Comparison of ENCODE assay signal across 8 cellular contexts in genomic region chr18:63367241-63367953, GRCh38. TPM values are rescaled to one million over a fixed set of nuclear protein-coding genes. Genes with fewer than 3 reads are reported as not detected.
A peak's percentile ranks its signal among the peaks of the same experiment; 100 is the strongest.
DNase-seq lines count a peak whose midpoint lies in the region; ATAC-seq and TF ChIP-seq lines count a peak whose summit lies in the region.

No MANE protein-coding gene starts in this region.

- peak overlapping the region; percentile 98 for H3K18ac ChIP-seq in mesendoderm (ENCODE audit: low read length)

- H3K4me1 ChIP-seq in Caco-2 (no peaks in the 10 kb centered on the region), endodermal cell (ENCODE audit: control insufficient read depth, insufficient read depth, low read length) (peaks cover 3% of the 10 kb centered on the region), mesendoderm (ENCODE audit: control insufficient read depth, low read depth, low read length) (no peaks in the 10 kb centered on the region)

- peaks cover 3% of the 10 kb centered on the region for H3K79me1 ChIP-seq in mesendoderm (ENCODE audit: low read length)

- TSS peak; percentile 71 for BruUV-seq in Caco-2 (replicated peaks; lab: Mats Ljungman, UMichigan)

- peak overlapping the region; percentile 56 for H3K4me2 ChIP-seq in mesendoderm (ENCODE audit: low read length)

- no peak overlapping the region for H3K27ac Mint-ChIP-seq in Caco-2 (ENCODE audit: unreplicated experiment)
- peak overlapping the region; percentile 76 for H3K27ac Mint-ChIP-seq in endodermal cell

- H3K9ac ChIP-seq in endodermal cell (ENCODE audit: extremely low read depth, low read length, poor library complexity, severe bottlenecking) (peak overlapping the region; percentile 59), mesendoderm (ENCODE audit: low read length) (peak overlapping the region; percentile 85)

- H3K4ac ChIP-seq in mesendoderm (ENCODE audit: low read depth, low read length), result peak overlapping the region; percentile 91

- H2BK5ac ChIP-seq in mesendoderm (ENCODE audit: low read length), result peak overlapping the region; percentile 90

- no peaks in the 10 kb centered on the region for H3K36me3 Mint-ChIP-seq in Caco-2 (ENCODE audit: insufficient read depth, unreplicated experiment)
- peaks cover 10% of the 10 kb centered on the region for H3K36me3 Mint-ChIP-seq in endodermal cell (ENCODE audit: low read depth)

- H3K27me3 Mint-ChIP-seq in Caco-2 (ENCODE audit: insufficient read depth, unreplicated experiment) (no peaks in the 10 kb centered on the region), endodermal cell (ENCODE audit: insufficient read depth) (no peaks in the 10 kb centered on the region)

- intact Hi-C loops in Caco-2 (cut with micrococcal nuclease; ENCODE audit: unreplicated experiment), result loop anchor here (1.0 kb wide), 1 partner anchor 55 kb away; the partner anchor contains the start of gene VPS4B

- H3K9me3 Mint-ChIP-seq in Caco-2 (ENCODE audit: unreplicated experiment), result no peaks in the 10 kb centered on the region
- peaks cover 17% of the 10 kb centered on the region for H3K9me3 Mint-ChIP-seq in endodermal cell

- H3K4me1 Mint-ChIP-seq in Caco-2 (ENCODE audit: low read depth, unreplicated experiment), result no peaks in the 10 kb centered on the region
- peaks cover 8% of the 10 kb centered on the region for H3K4me1 Mint-ChIP-seq in endodermal cell

- H4K5ac ChIP-seq in mesendoderm (ENCODE audit: low read length), result no peak overlapping the region

- H3K4me3 ChIP-seq in Caco-2 (ENCODE audit: low read depth, low read length) (peak overlapping the region; percentile 46), endodermal cell (ENCODE audit: low read length) (peak overlapping the region; percentile 94), mesendoderm (ENCODE audit: low read length) (peak overlapping the region; percentile 63)

- DNase-seq in Caco-2 (peak; percentile 93 to 94), HT1080 (ENCODE audit: low read depth) (peak; percentile 98), NOMO-1 treated with dmso at 0.1 percent for 144 hours (lab: John Stamatoyannopoulos, UW; ENCODE audit: unreplicated experiment) (peak; percentile 96), endodermal cell (peak; percentile 97), mesendoderm (peak; percentile 98)
- peak; percentile 38 for DNase-seq in activated CD8-positive, alpha-beta memory T cell treated with anti-CD3 and anti-CD28 coated beads, Interleukin-2, amount 50 U/mL, for 24 hours (ENCODE audit: extremely low read depth)
- DNase-seq in stimulated activated CD8-positive, alpha-beta memory T cell treated with anti-CD3 and anti-CD28 coated beads, Interleukin-15, amount 100 ng/mL, for 1 hour (ENCODE audit: low read depth), result peak; percentile 62

- peak overlapping the region; percentile 68 for H3K56ac ChIP-seq in mesendoderm (ENCODE audit: low read length)

- POLR2A ChIA-PET in Caco-2 (lab: Charles Lee), result interaction anchor here (0.6 kb wide), 1 partner anchor 162 kb away, joined by 3 read pairs; no protein-coding TSS in a partner anchor

- H3K9me3 ChIP-seq in Caco-2 (no peaks in the 10 kb centered on the region), endodermal cell (ENCODE audit: control insufficient read depth, low read length) (peaks cover 15% of the 10 kb centered on the region)

- peak; percentile 87 for ATAC-seq in GM21367 (IDR thresholded peaks at IDR 0.05; ENCODE audit: unreplicated experiment)

- H3K4me3 Mint-ChIP-seq in Caco-2 (ENCODE audit: unreplicated experiment) (peak overlapping the region; percentile 94), endodermal cell (peak overlapping the region; percentile 77)

- H3K79me2 ChIP-seq in mesendoderm (ENCODE audit: control insufficient read depth, insufficient read depth, low read length), result peaks cover 10% of the 10 kb centered on the region

- no peak overlapping the region for H3K23ac ChIP-seq in mesendoderm (ENCODE audit: low read length)

- H3K27ac ChIP-seq in endodermal cell (ENCODE audit: low read depth, low read length) (peak overlapping the region; percentile 80), mesendoderm (ENCODE audit: low read depth, low read length) (peak overlapping the region; percentile 98)

- WGBS in endodermal cell (ENCODE audit: insufficient coverage in 1 of 2, insufficient read length in 1 of 2), 2 experiments, result 0 to 1% methylated on average over 31 to 64 of the region's 66 CpGs
- WGBS in mesendoderm (ENCODE audit: extremely low coverage, insufficient coverage, low lambda C conversion rate), result no CpG with 5 or more reads among the region's 66 CpGs

- no peak overlapping the region for H4K8ac ChIP-seq in mesendoderm (ENCODE audit: low read depth, low read length)

- H3K36me3 ChIP-seq in Caco-2 (ENCODE audit: control insufficient read depth, insufficient read depth, low read length) (no peaks in the 10 kb centered on the region), endodermal cell (ENCODE audit: control insufficient read depth, insufficient read depth, low read length) (peaks cover 4% of the 10 kb centered on the region), mesendoderm (ENCODE audit: control insufficient read depth, insufficient read depth, low read length) (no peaks in the 10 kb centered on the region)

- TF ChIP-seq CTCF in Caco-2 (IDR thresholded peaks at IDR 0.05; ENCODE audit: insufficient read depth in 1 of 2, low read depth in 1 of 2, low read length in 1 of 2, severe bottlenecking in 1 of 2, unreplicated experiment in 1 of 2) (no peak), endodermal cell (conservative IDR thresholded peaks at IDR 0.05) (no peak)

- H2AK5ac ChIP-seq in mesendoderm (ENCODE audit: low read length), result no peak overlapping the region

- H2BK15ac ChIP-seq in mesendoderm (replicated peaks; ENCODE audit: low read depth), result no peak overlapping the region

- H2BK120ac ChIP-seq in mesendoderm (ENCODE audit: low read depth, low read length), result no peak overlapping the region

- CTCF ChIA-PET in Caco-2 (lab: Charles Lee), result no interaction called here

- H3K27me3 ChIP-seq in Caco-2 (replicated peaks; ENCODE audit: control insufficient read depth, insufficient read depth, low read length) (no peaks in the 10 kb centered on the region), endodermal cell (ENCODE audit: control insufficient read depth, insufficient read depth, low read length, poor library complexity, severe bottlenecking) (no peaks in the 10 kb centered on the region), mesendoderm (ENCODE audit: insufficient read depth, low read length, poor library complexity) (no peaks in the 10 kb centered on the region)

RNA-seq across cellular contexts. Expression of gene KDSR, which starts 0.4 kb away (rescaled TPM):
- total RNA-seq in Caco-2 (2022) (22.8 and 26.8 TPM in 2 replicates), endodermal cell (10 to 100 TPM; 39.3 to 51.0 TPM)
- 54.7 and 80.6 TPM in 2 replicates for total RNA-seq in HT1080 (2014; rRNA removed; shearing (Covaris generic))
- 88.2 and 105 TPM in 2 replicates for polyA plus RNA-seq in HT1080 (2015; cell fraction: cytosol; rRNA removed)
- 60.3 and 62.6 TPM in 2 replicates for polyA plus RNA-seq in HT1080 (2015; cell fraction: nucleus; rRNA removed)
- 35.0 TPM for polyA plus RNA-seq in endodermal cell (2013, experiment 1 of 2)
- polyA plus RNA-seq in endodermal cell (2013, experiment 2 of 2), result 33.0 TPM
- polyA plus RNA-seq in mesendoderm (2013, experiment 1 of 2), result 17.8 TPM
- 19.9 TPM for polyA plus RNA-seq in mesendoderm (2013, experiment 2 of 2)

RNA-seq across cellular contexts. Expression of gene BCL2, which starts 47.8 kb away (rescaled TPM):
- total RNA-seq in Caco-2 (2022) (6.3 and 6.5 TPM in 2 replicates), endodermal cell (1 to 10 TPM; 1.4 to 2.3 TPM)
- 6.3 and 6.7 TPM in 2 replicates for total RNA-seq in HT1080 (2014; rRNA removed; shearing (Covaris generic))
- polyA plus RNA-seq in HT1080 (2015; cell fraction: cytosol; rRNA removed), result 2.5 and 3.5 TPM in 2 replicates
- 2.2 and 2.4 TPM in 2 replicates for polyA plus RNA-seq in HT1080 (2015; cell fraction: nucleus; rRNA removed)
- polyA plus RNA-seq in endodermal cell (2013, experiment 1 of 2), result 6.3 TPM
- polyA plus RNA-seq in endodermal cell (2013, experiment 2 of 2), result 5.0 TPM
- polyA plus RNA-seq in mesendoderm (2013, experiment 1 of 2), result 1.5 TPM
- polyA plus RNA-seq in mesendoderm (2013, experiment 2 of 2), result 1.6 TPM

RNA-seq across cellular contexts. Expression of gene VPS4B, which starts 54.9 kb away (rescaled TPM):
- total RNA-seq in Caco-2 (2022), result 35.0 and 35.3 TPM in 2 replicates
- 42.9 and 46.2 TPM in 2 replicates for total RNA-seq in HT1080 (2014; rRNA removed; shearing (Covaris generic))
- 37.3 and 45.1 TPM in 2 replicates for polyA plus RNA-seq in HT1080 (2015; cell fraction: cytosol; rRNA removed)
- polyA plus RNA-seq in HT1080 (2015; cell fraction: nucleus; rRNA removed), result 50.6 and 54.1 TPM in 2 replicates
- 10 to 100 TPM; 44.7 to 46.1 TPM for total RNA-seq in endodermal cell
- 23.7 TPM for polyA plus RNA-seq in endodermal cell (2013, experiment 1 of 2)
- 22.8 TPM for polyA plus RNA-seq in endodermal cell (2013, experiment 2 of 2)
- polyA plus RNA-seq in mesendoderm (2013, experiment 1 of 2), result 47.0 TPM
- polyA plus RNA-seq in mesendoderm (2013, experiment 2 of 2), result 49.1 TPM

Comparison
In these comparisons a context has a peak if more than half of its experiments do, and no peak if none do; other contexts are left out.
1. Peak in every context shown above with its lines: DNase-seq, ATAC-seq, H3K4me3 ChIP-seq and H3K27ac ChIP-seq.
2. DNase-seq: peak in every context shown above with its lines; median percentile 98 in HT1080; 98 in mesendoderm; 97 in endodermal cell; 96 in NOMO-1 treated with dmso at 0.1 percent for 144 hours; 94 in Caco-2; 62 in stimulated activated CD8-positive, alpha-beta memory T cell treated with anti-CD3 and anti-CD28 coated beads, Interleukin-15, amount 100 ng/mL, for 1 hour; 38 in activated CD8-positive, alpha-beta memory T cell treated with anti-CD3 and anti-CD28 coated beads, Interleukin-2, amount 50 U/mL, for 24 hours.